In genomic region chr11:70067036-70067435, GRCh38 we compare ENCODE assay signal across 27 cellular contexts. TPM values are rescaled to one million over a fixed set of nuclear protein-coding genes. Genes with fewer than 3 reads are reported as not detected.
DNase-seq lines count a peak whose midpoint lies in the region; ATAC-seq and TF ChIP-seq lines count a peak whose summit lies in the region.
"Had no signal": no experiment of that assay in that cellular context is flagged by ENCODE, and none has a peak within 500 bp of the region (broad histone marks: within the 10 kb centered on the region; RNA-seq: fewer than 3 reads in every experiment).

No MANE protein-coding gene starts in this region.

- no peaks in the 10 kb centered on the region for H3K9me3 ChIP-seq in prostate gland
- H3K9me3 ChIP-seq: A549; BLaER1 treated with 17β-estradiol and CSF1 and Interleukin-3, amounts not matched to agents 10 nM and 100 nM had no signal

- no peak for ATAC-seq in HG03095 (IDR thresholded peaks at IDR 0.05; ENCODE audit: unreplicated experiment)
- ATAC-seq: A549 had no signal

- TF ChIP-seq POLR2A in prostate gland (IDR thresholded peaks at IDR 0.05): no peak

- no peak overlapping the region for H3K4me3 ChIP-seq in prostate gland
- H3K4me3 ChIP-seq: A549; BLaER1 treated with 17β-estradiol and CSF1 and Interleukin-3, amounts not matched to agents 10 nM and 100 nM had no signal

- DNase-seq in CD14-positive monocyte (ENCODE audit: low spot score) (peak; percentile 11), GM13976 (ENCODE audit: low spot score) (peak; percentile 22), ecto neural progenitor cell (ENCODE audit: low spot score) (peak; percentile 39), osteocyte (ENCODE audit: extremely low spot score, unreplicated experiment) (peak; percentile 64), prostate gland (ENCODE audit: low spot score) (no peak)
- no peak for DNase-seq in activated T-cell treated with anti-CD3 and anti-CD28 coated beads, Interleukin-2, amount 50 U/mL, for 1 hour
- DNase-seq in activated naive CD4-positive, alpha-beta T cell (lab: John Stamatoyannopoulos, UW): no peak
- DNase-seq: AML-193; CD4-positive, alpha-beta memory T cell; COR-L47; DMS53; MM.1S; NCI-H1048; NCI-H1417; NCI-H1694; NCI-H2029 treated with DMSO at 0.1 percent for 48 hours; NCI-H446 treated with DMSO at 0.1 percent for 48 hours; NCI-H526; NCI-H82; SHP77 treated with DMSO at 0.1 percent for 48 hours had no signal

- WGBS in prostate gland: 95% methylated on average over 8 of the region's 8 CpGs

- TF ChIP-seq CTCF in CD14-positive monocyte (IDR thresholded peaks at IDR 0.05): no peak
- no peak for TF ChIP-seq CTCF in GM13976 (IDR thresholded peaks at IDR 0.05; ENCODE audit: borderline replicate concordance, control extremely low read depth, extremely low read depth, insufficient read depth, missing control alignments)
- TF ChIP-seq CTCF in osteocyte (IDR thresholded peaks at IDR 0.05): no peak
- TF ChIP-seq CTCF in prostate gland (IDR thresholded peaks at IDR 0.05): no peak

- H3K36me3 ChIP-seq in prostate gland: no peaks in the 10 kb centered on the region
- H3K36me3 ChIP-seq: BLaER1 treated with 17β-estradiol and CSF1 and Interleukin-3, amounts not matched to agents 10 nM and 100 nM had no signal

- no peak overlapping the region for H3K27ac Mint-ChIP-seq in CD14-positive monocyte
- H3K27ac Mint-ChIP-seq in osteocyte (ENCODE audit: unreplicated experiment): no peak overlapping the region
- H3K27ac Mint-ChIP-seq: CD4-positive, alpha-beta memory T cell; IgD-negative memory B cell had no signal

- no peaks in the 10 kb centered on the region for H3K4me1 Mint-ChIP-seq in CD14-positive monocyte
- peaks cover 8% of the 10 kb centered on the region for H3K4me1 Mint-ChIP-seq in osteocyte (ENCODE audit: unreplicated experiment)
- H3K4me1 Mint-ChIP-seq: CD4-positive, alpha-beta memory T cell; IgD-negative memory B cell had no signal

- H3K27me3 Mint-ChIP-seq in CD14-positive monocyte (ENCODE audit: low read depth in 3 of 3) (peaks cover 12 to 28% (median 27%) of the 10 kb centered on the region in 3 donors), osteocyte (ENCODE audit: unreplicated experiment) (peaks cover 75% of the 10 kb centered on the region)

- no peak overlapping the region for H3K27ac ChIP-seq in prostate gland
- H3K27ac ChIP-seq: A549; BLaER1 treated with 17β-estradiol and CSF1 and Interleukin-3, amounts not matched to agents 10 nM and 100 nM; KMS-11 had no signal

- no peaks in the 10 kb centered on the region for H3K4me1 ChIP-seq in prostate gland (replicated peaks)
- H3K4me1 ChIP-seq: A549 had no signal

- H3K27me3 ChIP-seq in prostate gland (replicated peaks; ENCODE audit: insufficient read depth): no peaks in the 10 kb centered on the region

- in situ Hi-C loops in GM13976 (cut with MboI; ENCODE audit: low sequenced_read_pairs, unreplicated experiment): no loop called here

- H3K9me3 Mint-ChIP-seq in CD14-positive monocyte: peaks cover 0 to 2% (median 0%) of the 10 kb centered on the region in 7 donors
- no peaks in the 10 kb centered on the region for H3K9me3 Mint-ChIP-seq in osteocyte (ENCODE audit: unreplicated experiment)
- H3K9me3 Mint-ChIP-seq: H9 had no signal

- H3K36me3 Mint-ChIP-seq in CD14-positive monocyte (no peaks in the 10 kb centered on the region), osteocyte (ENCODE audit: unreplicated experiment) (no peaks in the 10 kb centered on the region)
- H3K36me3 Mint-ChIP-seq: CD4-positive, alpha-beta memory T cell; IgD-negative memory B cell had no signal

- intact Hi-C loops in CD14-positive monocyte (cut with micrococcal nuclease): no loop called here
- intact Hi-C loops in prostate gland (cut with DNase I): no loop called here

- H3K4me3 Mint-ChIP-seq in CD14-positive monocyte: no peak overlapping the region
- H3K4me3 Mint-ChIP-seq in osteocyte (ENCODE audit: unreplicated experiment): no peak overlapping the region
- H3K4me3 Mint-ChIP-seq: CD4-positive, alpha-beta memory T cell; H9; IgD-negative memory B cell had no signal

RNA-seq across cellular contexts. Expression of gene ANO1, which starts 11.1 kb away (rescaled TPM):
- polyA plus RNA-seq in CD14-positive monocyte: not detected
- total RNA-seq in osteocyte (not detected in 2 replicates), prostate gland (10 to 100 TPM; 34.6 to 43.9 TPM)
- total RNA-seq: CD4-positive, alpha-beta memory T cell; G401 had no signal
- polyA plus RNA-seq: CD4-positive, alpha-beta memory T cell; IgD-negative memory B cell had no signal

Comparison
In these comparisons a context has a peak if more than half of its experiments do, and no peak if none do; other contexts are left out.
1. DNase-seq: peak in CD14-positive monocyte (single experiment), GM13976 (single experiment), ecto neural progenitor cell (single experiment) and osteocyte (single experiment); none in activated T-cell treated with anti-CD3 and anti-CD28 coated beads, Interleukin-2, amount 50 U/mL, for 1 hour (single experiment), activated naive CD4-positive, alpha-beta T cell (0 of 4) and prostate gland (single experiment).
2. RNA of gene ANO1, which starts 11.1 kb away (total RNA-seq): 34.6 to 43.9 TPM in prostate gland; not detected in osteocyte; every median in the first group is over 10 times any median in the second.